In genomic region chr9:137697832-137698231, GRCh38 we compare ENCODE assay signal across 15 cellular contexts.
DNase-seq lines count a peak whose midpoint lies in the region; ATAC-seq and TF ChIP-seq lines count a peak whose summit lies in the region.
"Had no signal": no experiment of that assay in that cellular context is flagged by ENCODE, and none has a peak within 500 bp of the region (broad histone marks: within the 10 kb centered on the region; RNA-seq: fewer than 3 reads in every experiment).

No MANE protein-coding gene starts in this region.

- H3K27me3 ChIP-seq in GM23338 (ENCODE audit: insufficient read depth): no peaks in the 10 kb centered on the region
- H3K27me3 ChIP-seq in SK-N-SH (ENCODE audit: insufficient read depth): no peaks in the 10 kb centered on the region

- H3K4me3 ChIP-seq in GM23338 (no peak overlapping the region), SK-N-SH (ENCODE audit: low read depth in 2 of 2, low read length in 1 of 2) (no peak overlapping the region)
- H3K4me3 ChIP-seq: K562, SK-N-MC had no signal

- peaks cover 3% of the 10 kb centered on the region for H3K9me3 Mint-ChIP-seq in activated CD4-positive, alpha-beta T cell treated with anti-CD3 and anti-CD28 coated beads, Interleukin-2, amount 10 ng/mL, durations not matched to agents 24 days and 14 days
- H3K9me3 Mint-ChIP-seq in GM23338: peaks cover 21% of the 10 kb centered on the region
- no peaks in the 10 kb centered on the region for H3K9me3 Mint-ChIP-seq in chondrocyte (ENCODE audit: low read depth)
- no peaks in the 10 kb centered on the region for H3K9me3 Mint-ChIP-seq in stimulated activated memory B cell treated with anti-CD40 and anti-IgM and Interleukin-4, amounts not matched to agents 10 μg/mL and 1 μg/mL and 100 μg/mL, for 72 hours

- H4K20me1 ChIP-seq in GM23338 (replicated peaks; ENCODE audit: insufficient read depth) (peaks cover 24% of the 10 kb centered on the region), SK-N-SH (ENCODE audit: insufficient read depth) (peaks cover 63% of the 10 kb centered on the region)

- H3F3A ChIP-seq in GM23338 (replicated peaks; ENCODE audit: low read depth): peaks cover 8% of the 10 kb centered on the region; the same call in 1 of the 2 replicates
- H3F3A ChIP-seq in SK-N-SH (replicated peaks; ENCODE audit: insufficient read depth): no peaks in the 10 kb centered on the region

- H3K36me3 ChIP-seq in GM23338 (ENCODE audit: insufficient read depth) (peaks cover 9% of the 10 kb centered on the region), SK-N-SH (replicated peaks in 1 of 2; ENCODE audit: control insufficient read depth in 1 of 2, insufficient read depth in 2 of 2, low read length in 1 of 2) (peaks cover 0 to 5% of the 10 kb centered on the region in 2 experiments)

- no peak for DNase-seq in activated CD4-positive, alpha-beta T cell treated with anti-CD3 and anti-CD28 coated beads, Interleukin-2, amount 10 ng/mL, durations not matched to agents 24 days and 14 days
- no peak for DNase-seq in activated CD4-positive, alpha-beta T cell treated with anti-CD3 and anti-CD28 coated beads for 4 hours
- DNase-seq in GM23338 (ENCODE audit: low spot score) (no peak), chondrocyte (ENCODE audit: low spot score) (peak; percentile 28), NCI-H82 treated with DMSO at 0.1 percent for 48 hours (lab: John Stamatoyannopoulos, UW; ENCODE audit: unreplicated experiment) (no peak), HT-29 (ENCODE audit: low spot score) (no peak), SK-N-SH (no peak)
- DNase-seq: DMS79 treated with DMSO at 0.1 percent for 48 hours, NCI-H2107, NCI-H446, NCI-H774 had no signal

- H3K9ac ChIP-seq in SK-N-SH: no peak overlapping the region

- TF ChIP-seq CTCF in GM23338 (conservative IDR thresholded peaks at IDR 0.05; ENCODE audit: low read depth in 2 of 2) (no peak), chondrocyte (IDR thresholded peaks at IDR 0.05) (no peak), SK-N-SH (IDR thresholded peaks at IDR 0.05) (no peak)

- CTCF ChIA-PET in SK-N-SH (lab: Yijun Ruan, JAX): interaction anchor here (5.5 kb wide), 1 partner anchor 24 kb away, joined by 35 read pairs; no protein-coding TSS in a partner anchor

- H2AFZ ChIP-seq in GM23338 (no peak overlapping the region), SK-N-SH (ENCODE audit: low read depth) (no peak overlapping the region)

- H3K27ac ChIP-seq in GM23338 (ENCODE audit: low read depth) (no peak overlapping the region), SK-N-SH (ENCODE audit: low read depth in 2 of 2, low read length in 1 of 2) (no peak overlapping the region)
- H3K27ac ChIP-seq: SK-N-MC had no signal

- no peaks in the 10 kb centered on the region for H3K27me3 Mint-ChIP-seq in activated CD4-positive, alpha-beta T cell treated with anti-CD3 and anti-CD28 coated beads, Interleukin-2, amount 10 ng/mL, durations not matched to agents 24 days and 14 days
- H3K27me3 Mint-ChIP-seq in GM23338 (ENCODE audit: insufficient read depth, low read depth, poor library complexity) (peaks cover 2% of the 10 kb centered on the region), chondrocyte (ENCODE audit: low read depth) (no peaks in the 10 kb centered on the region)
- no peaks in the 10 kb centered on the region for H3K27me3 Mint-ChIP-seq in stimulated activated memory B cell treated with anti-CD40 and anti-IgM and Interleukin-4, amounts not matched to agents 10 μg/mL and 1 μg/mL and 100 μg/mL, for 72 hours

- H3K9me3 ChIP-seq in SK-N-SH: no peaks in the 10 kb centered on the region

- peak overlapping the region; percentile 45 for H3K27ac Mint-ChIP-seq in activated CD4-positive, alpha-beta T cell treated with anti-CD3 and anti-CD28 coated beads, Interleukin-2, amount 10 ng/mL, durations not matched to agents 24 days and 14 days
- H3K27ac Mint-ChIP-seq in GM23338 (no peak overlapping the region), chondrocyte (ENCODE audit: unreplicated experiment) (no peak overlapping the region)
- H3K27ac Mint-ChIP-seq in stimulated activated memory B cell treated with anti-CD40 and anti-IgM and Interleukin-4, amounts not matched to agents 10 μg/mL and 1 μg/mL and 100 μg/mL, for 72 hours: peak overlapping the region; percentile 55

- no peak overlapping the region for H3K4me3 Mint-ChIP-seq in activated CD4-positive, alpha-beta T cell treated with anti-CD3 and anti-CD28 coated beads, Interleukin-2, amount 10 ng/mL, durations not matched to agents 24 days and 14 days
- no peak overlapping the region for H3K4me3 Mint-ChIP-seq in GM23338
- no peak overlapping the region for H3K4me3 Mint-ChIP-seq in chondrocyte (ENCODE audit: unreplicated experiment)
- no peak overlapping the region for H3K4me3 Mint-ChIP-seq in stimulated activated memory B cell treated with anti-CD40 and anti-IgM and Interleukin-4, amounts not matched to agents 10 μg/mL and 1 μg/mL and 100 μg/mL, for 72 hours
- H3K4me3 Mint-ChIP-seq: CD14-positive monocyte had no signal

- peak; percentile 7; the same call in 2 of the 3 replicates for ATAC-seq in GM23338
- no peak for ATAC-seq in stimulated activated memory B cell treated with anti-CD40 and anti-IgM and Interleukin-4, amounts not matched to agents 10 μg/mL and 1 μg/mL and 100 μg/mL, for 72 hours
- ATAC-seq: K562 had no signal

- H3K36me3 Mint-ChIP-seq in activated CD4-positive, alpha-beta T cell treated with anti-CD3 and anti-CD28 coated beads, Interleukin-2, amount 10 ng/mL, durations not matched to agents 24 days and 14 days (ENCODE audit: low read depth): peaks cover 24% of the 10 kb centered on the region
- peaks cover 23% of the 10 kb centered on the region for H3K36me3 Mint-ChIP-seq in GM23338 (ENCODE audit: low read depth)
- H3K36me3 Mint-ChIP-seq in chondrocyte (ENCODE audit: low read depth): no peaks in the 10 kb centered on the region
- peaks cover 36% of the 10 kb centered on the region for H3K36me3 Mint-ChIP-seq in stimulated activated memory B cell treated with anti-CD40 and anti-IgM and Interleukin-4, amounts not matched to agents 10 μg/mL and 1 μg/mL and 100 μg/mL, for 72 hours

- no peak for TF ChIP-seq RAD21 in SK-N-SH (IDR thresholded peaks at IDR 0.05; ENCODE audit: low read length)

- intact Hi-C loops in activated CD4-positive, alpha-beta T cell treated with anti-CD3 and anti-CD28 coated beads, Interleukin-2, amount 10 ng/mL, durations not matched to agents 24 days and 14 days (cut with micrococcal nuclease): no loop called here

- H3K9me2 ChIP-seq in GM23338 (ENCODE audit: insufficient read depth) (no peaks in the 10 kb centered on the region), SK-N-SH (no peaks in the 10 kb centered on the region)

- H3K4me1 ChIP-seq in GM23338 (ENCODE audit: insufficient read depth): peaks cover 41% of the 10 kb centered on the region
- peaks cover 0 to 19% of the 10 kb centered on the region in 2 experiments; a peak in 1 of 4 replicates for H3K4me1 ChIP-seq in SK-N-SH (ENCODE audit: control insufficient read depth in 1 of 2, insufficient read depth in 2 of 2, low read depth in 1 of 2, low read length in 1 of 2)

- WGBS in SK-N-SH (ENCODE audit: low lambda C conversion rate): 95% methylated on average over 19 of the region's 19 CpGs

- H3K79me2 ChIP-seq in GM23338 (replicated peaks; ENCODE audit: insufficient read depth) (peaks cover 88% of the 10 kb centered on the region), SK-N-SH (ENCODE audit: insufficient read depth) (peaks cover 87% of the 10 kb centered on the region)

- H3K4me1 Mint-ChIP-seq in activated CD4-positive, alpha-beta T cell treated with anti-CD3 and anti-CD28 coated beads, Interleukin-2, amount 10 ng/mL, durations not matched to agents 24 days and 14 days: peaks cover 9% of the 10 kb centered on the region
- peaks cover 48% of the 10 kb centered on the region for H3K4me1 Mint-ChIP-seq in GM23338
- H3K4me1 Mint-ChIP-seq in chondrocyte (ENCODE audit: low read depth): peaks cover 29% of the 10 kb centered on the region
- H3K4me1 Mint-ChIP-seq in stimulated activated memory B cell treated with anti-CD40 and anti-IgM and Interleukin-4, amounts not matched to agents 10 μg/mL and 1 μg/mL and 100 μg/mL, for 72 hours: peaks cover 38% of the 10 kb centered on the region

- POLR2A ChIA-PET in SK-N-SH (lab: Yijun Ruan, JAX): no interaction called here

- TF ChIP-seq EP300 in SK-N-SH (IDR thresholded peaks at IDR 0.05; ENCODE audit: borderline replicate concordance in 1 of 2, low read depth in 1 of 2, low read length in 1 of 2): no peak

- peak overlapping the region; percentile 70 for H3K4me2 ChIP-seq in GM23338
- no peak overlapping the region for H3K4me2 ChIP-seq in SK-N-SH

TF ChIP-seq in GM23338, 12 proteins besides CTCF, POLR2A, EP300 and RAD21 (continues in another document):
- no peak for TF ChIP-seq POLR2AphosphoS5 (IDR thresholded peaks at IDR 0.05; ENCODE audit: low read depth)

TF ChIP-seq in SK-N-SH, 30 proteins besides CTCF, POLR2A, EP300 and RAD21:
- TF ChIP-seq POLR2AphosphoS5 (IDR thresholded peaks at IDR 0.05; ENCODE audit: low read depth, low read length) (no peak), MEF2A (IDR thresholded peaks at IDR 0.05; ENCODE audit: borderline replicate concordance, low read depth) (no peak), SIN3A (IDR thresholded peaks at IDR 0.05; ENCODE audit: borderline replicate concordance, low read depth, low read length) (no peak), REST (IDR thresholded peaks at IDR 0.05; ENCODE audit: low read depth, low read length) (no peak), FOXJ3 (CRISPR knock-in tag; IDR thresholded peaks at IDR 0.05) (no peak), NRF1 (IDR thresholded peaks at IDR 0.05; ENCODE audit: low read depth, low read length) (no peak)

Comparison
In these comparisons a context has a peak if more than half of its experiments do, and no peak if none do; other contexts are left out.
1. H3K27ac Mint-ChIP-seq: peak in activated CD4-positive, alpha-beta T cell treated with anti-CD3 and anti-CD28 coated beads, Interleukin-2, amount 10 ng/mL, durations not matched to agents 24 days and 14 days (single experiment) and stimulated activated memory B cell treated with anti-CD40 and anti-IgM and Interleukin-4, amounts not matched to agents 10 μg/mL and 1 μg/mL and 100 μg/mL, for 72 hours (single experiment); none in GM23338 (single experiment) and chondrocyte (single experiment).